Comparison of ENCODE assay signal across 1 cellular context in the genomic region with DNA sequence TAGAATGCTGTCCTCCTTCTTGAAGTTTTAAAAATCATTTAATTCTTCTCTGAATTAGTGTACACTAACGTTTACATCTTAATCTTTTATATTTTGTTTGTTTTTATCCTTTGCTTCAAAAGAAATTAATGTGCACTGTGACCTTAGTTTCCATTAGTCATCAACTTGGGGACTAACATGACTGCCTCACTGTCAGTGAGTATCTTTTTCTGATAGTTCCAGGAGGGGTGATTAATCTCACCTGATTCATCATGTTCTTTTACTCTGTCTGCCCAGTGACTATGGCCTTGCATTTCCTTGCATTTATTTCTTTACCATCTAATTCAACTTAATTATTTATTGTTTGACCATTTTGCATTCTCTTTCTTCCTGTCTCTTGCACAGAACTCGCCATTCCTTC.
TF ChIP-seq lines count a peak whose summit lies in the region.

No MANE protein-coding gene starts in this region.

TF ChIP-seq in A549, 52 proteins besides CTCF, POLR2A, EP300 and RAD21:
- TF ChIP-seq RCOR1 (IDR thresholded peaks at IDR 0.05; ENCODE audit: low read depth, low read length) (no peak), MAFK (IDR thresholded peaks at IDR 0.05; ENCODE audit: partially characterized antibody) (peak; percentile 41), CEBPB (IDR thresholded peaks at IDR 0.05) (no peak), NFE2L2 (conservative IDR thresholded peaks at IDR 0.05; ENCODE audit: low read length) (no peak), FOSL2 (IDR thresholded peaks at IDR 0.05) (0 out of 2 replicates have a peak, but pooled peaks have one; percentile 32), FOSL2 (CRISPR knock-in tag; IDR thresholded peaks at IDR 0.05) (peak; percentile 56)
